ENCODE assay signal across 10 cellular contexts in genomic region chr21:45329261-45330074, GRCh38. TPM values are rescaled to one million over a fixed set of nuclear protein-coding genes. Genes with fewer than 3 reads are reported as not detected.
DNase-seq lines count a peak whose midpoint lies in the region; ATAC-seq and TF ChIP-seq lines count a peak whose summit lies in the region.
"Had no signal": no experiment of that assay in that cellular context is flagged by ENCODE, and none has a peak within 500 bp of the region (broad histone marks: within the 10 kb centered on the region; RNA-seq: fewer than 3 reads in every experiment).

No MANE protein-coding gene starts in this region.

- no peak overlapping the region for H2AFZ ChIP-seq in smooth muscle cell (ENCODE audit: low read depth)

- no peaks in the 10 kb centered on the region for H3K36me3 Mint-ChIP-seq in WTC11

- WGBS in smooth muscle cell (ENCODE audit: low lambda C conversion rate), result 69% methylated on average over 30 of the region's 30 CpGs

- H3K4me3 ChIP-seq in HUES6 (ENCODE audit: low read depth, low read length), result no peak overlapping the region; the same call in 1 of the 2 replicates
- no peak overlapping the region for H3K4me3 ChIP-seq in smooth muscle cell

- no peak for TF ChIP-seq CTCF in WTC11 (IDR thresholded peaks at IDR 0.05)
- no peak for TF ChIP-seq CTCF in smooth muscle cell (IDR thresholded peaks at IDR 0.05; ENCODE audit: borderline replicate concordance, insufficient read depth, poor library complexity, severe bottlenecking)

- H3K27ac ChIP-seq in HUES6 (ENCODE audit: low read depth, low read length), result peak overlapping the region; percentile 81; the same call in 1 of the 2 replicates
- H3K27ac ChIP-seq in smooth muscle cell (ENCODE audit: low read depth), result peak overlapping the region; percentile 82

- no peaks in the 10 kb centered on the region for H3K27me3 ChIP-seq in HUES6 (ENCODE audit: control insufficient read depth, insufficient read depth, low read length)
- H3K27me3 ChIP-seq in smooth muscle cell (ENCODE audit: low read depth), result no peaks in the 10 kb centered on the region

- H3K4me1 ChIP-seq in HUES6 (ENCODE audit: control insufficient read depth, insufficient read depth, low read length) (peaks cover 53% of the 10 kb centered on the region), smooth muscle cell (ENCODE audit: low read depth) (peaks cover 31% of the 10 kb centered on the region)

- H3K79me2 ChIP-seq in smooth muscle cell (ENCODE audit: low read depth), result no peaks in the 10 kb centered on the region

- H3K27me3 Mint-ChIP-seq in WTC11 (ENCODE audit: low read depth), result no peaks in the 10 kb centered on the region; the same call in 1 of the 2 replicates

- no peaks in the 10 kb centered on the region for H3K9me3 Mint-ChIP-seq in WTC11

- peak overlapping the region; percentile 64 for H3K4me2 ChIP-seq in smooth muscle cell

- no peaks in the 10 kb centered on the region for H3F3A ChIP-seq in smooth muscle cell (ENCODE audit: low read depth)

- peak overlapping the region; percentile 76; the same call in 1 of the 2 replicates for H3K27ac Mint-ChIP-seq in WTC11

- H3K9me3 ChIP-seq in HUES6 (ENCODE audit: control insufficient read depth, insufficient read depth, low read depth, low read length), result no peaks in the 10 kb centered on the region
- no peaks in the 10 kb centered on the region for H3K9me3 ChIP-seq in smooth muscle cell (replicated peaks; ENCODE audit: low read depth)

- no peaks in the 10 kb centered on the region for H3K36me3 ChIP-seq in HUES6 (ENCODE audit: control insufficient read depth, insufficient read depth, low read length)
- H3K36me3 ChIP-seq in smooth muscle cell (ENCODE audit: low read depth), result no peaks in the 10 kb centered on the region

- CTCF ChIA-PET in WTC11 (lab: Charles Lee), result interaction anchor here (5.2 kb wide), 1 partner anchor 21 kb away, joined by 24 read pairs; no protein-coding TSS in a partner anchor

- no peaks in the 10 kb centered on the region for H4K20me1 ChIP-seq in smooth muscle cell (ENCODE audit: low read depth)

- H3K9ac ChIP-seq in HUES6 (ENCODE audit: low read length), result peak overlapping the region; percentile 82
- no peak overlapping the region for H3K9ac ChIP-seq in smooth muscle cell (ENCODE audit: low read depth)

- POLR2A ChIA-PET in WTC11 (lab: Charles Lee), result interaction anchor here (1.0 kb wide), 1 partner anchor 77 kb away, joined by 4 read pairs; no protein-coding TSS in a partner anchor

- no peak overlapping the region for H3K4me3 Mint-ChIP-seq in WTC11

- H3K4me1 Mint-ChIP-seq in WTC11, result peaks cover 24% of the 10 kb centered on the region

- DNase-seq in WTC11 (ENCODE audit: low spot score), result no peak
- peak; percentile 66 for DNase-seq in left lobe of liver (ENCODE audit: low spot score)
- DNase-seq in smooth muscle cell (lab: John Stamatoyannopoulos, UW; ENCODE audit: unreplicated experiment), result no peak
- DNase-seq in NK-92 treated with Interleukin-12 subunit alpha and Interleukin-12 subunit beta, amount 100 ng/mL, for 24 hours (lab: John Stamatoyannopoulos, UW), result no peak
- DNase-seq in SKM-1 (lab: John Stamatoyannopoulos, UW; ENCODE audit: unreplicated experiment), result no peak
- DNase-seq: hippocampal formation, NCI-H526 treated with DMSO at 0.1 percent for 48 hours, occipital lobe had no signal

- ATAC-seq in WTC11 (no peak), left lobe of liver (peak; percentile 60), GM21737 (IDR thresholded peaks at IDR 0.05; ENCODE audit: unreplicated experiment) (no peak)

TF ChIP-seq in WTC11, 78 proteins besides CTCF, POLR2A, EP300 and RAD21:
- TF ChIP-seq, protein P1, sequence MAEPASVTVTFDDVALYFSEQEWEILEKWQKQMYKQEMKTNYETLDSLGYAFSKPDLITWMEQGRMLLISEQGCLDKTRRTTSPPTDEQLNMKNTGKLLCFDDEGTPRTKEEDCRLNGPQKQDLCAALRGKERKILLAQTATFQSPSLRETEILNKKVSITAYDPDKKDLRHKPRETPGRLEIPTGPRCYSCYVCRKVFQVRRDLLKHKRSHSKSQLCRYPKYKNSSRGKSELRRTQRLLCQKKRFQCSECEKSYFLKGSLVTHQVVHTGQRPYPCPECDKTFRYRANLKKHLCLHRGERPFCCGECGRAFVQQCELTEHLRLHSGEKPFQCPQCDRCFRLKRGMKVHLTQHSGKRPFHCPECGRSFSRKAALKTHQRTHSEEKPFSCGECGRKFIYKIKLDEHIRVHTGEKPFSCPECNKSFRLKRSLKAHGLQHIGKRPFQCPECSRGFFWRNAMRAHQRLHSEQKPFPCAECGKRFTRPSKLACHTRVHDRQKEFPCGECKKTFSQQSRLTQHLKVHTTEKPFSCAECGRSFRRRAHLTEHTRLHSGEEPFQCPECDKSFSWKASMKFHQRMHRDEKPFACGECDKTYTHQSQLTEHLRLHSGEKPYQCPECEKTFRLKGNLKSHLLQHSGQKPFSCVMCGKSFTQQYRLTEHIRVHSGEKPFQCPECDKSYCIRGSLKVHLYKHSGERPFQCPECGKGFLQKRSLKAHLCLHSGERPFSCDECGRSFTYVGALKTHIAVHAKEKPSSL (CRISPR knock-in tag; conservative IDR thresholded peaks at IDR 0.05), result no peak
- TF ChIP-seq, protein P2, sequence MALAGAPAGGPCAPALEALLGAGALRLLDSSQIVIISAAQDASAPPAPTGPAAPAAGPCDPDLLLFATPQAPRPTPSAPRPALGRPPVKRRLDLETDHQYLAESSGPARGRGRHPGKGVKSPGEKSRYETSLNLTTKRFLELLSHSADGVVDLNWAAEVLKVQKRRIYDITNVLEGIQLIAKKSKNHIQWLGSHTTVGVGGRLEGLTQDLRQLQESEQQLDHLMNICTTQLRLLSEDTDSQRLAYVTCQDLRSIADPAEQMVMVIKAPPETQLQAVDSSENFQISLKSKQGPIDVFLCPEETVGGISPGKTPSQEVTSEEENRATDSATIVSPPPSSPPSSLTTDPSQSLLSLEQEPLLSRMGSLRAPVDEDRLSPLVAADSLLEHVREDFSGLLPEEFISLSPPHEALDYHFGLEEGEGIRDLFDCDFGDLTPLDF (CRISPR knock-in tag; IDR thresholded peaks at IDR 0.05), result no peak

RNA-seq across cellular contexts. Expression of gene POFUT2, which starts 41.8 kb away (rescaled TPM):
- 37.1 to 41.4 TPM (median 39.7 TPM) in 3 replicates for total RNA-seq in WTC11 (2021)
- total RNA-seq in left lobe of liver, result 17.5 TPM
- 32.1 and 58.3 TPM in 2 replicates for total RNA-seq in smooth muscle cell
- 69.6 and 70.0 TPM in 2 replicates for polyA plus RNA-seq in smooth muscle cell
